ENCODE assay signal across 12 cellular contexts in genomic region chr13:94332360-94333040, GRCh38.
"Had no signal": no experiment of that assay in that cellular context is flagged by ENCODE, and none has a peak within 500 bp of the region (broad histone marks: within the 10 kb centered on the region; RNA-seq: fewer than 3 reads in every experiment).

No MANE protein-coding gene starts in this region.

- H3K36me3 ChIP-seq: ascending aorta, tibial artery, vagina had no signal

- H3K27me3 ChIP-seq: ascending aorta, tibial artery, vagina had no signal

- H3K27me3 Mint-ChIP-seq: memory B cell; stimulated activated memory B cell treated with anti-CD40 and anti-IgM and Interleukin-4, amounts not matched to agents 10 μg/mL and 1 μg/mL and 100 μg/mL, for 72 hours had no signal

- H3K4me3 Mint-ChIP-seq: activated naive CD8-positive, alpha-beta T cell treated with anti-CD3 and anti-CD28 coated beads, Interleukin-2, amount 10 ng/mL, durations not matched to agents 7 days and 5 days; memory B cell; stimulated activated memory B cell treated with anti-CD40 and anti-IgM and Interleukin-4, amounts not matched to agents 10 μg/mL and 1 μg/mL and 100 μg/mL, for 72 hours; T-helper 2 cell treated with Interferon-gamma antibody and Interleukin-4, amounts not matched to agents 5 μg/mL and 100 μg/mL, for 36 hours had no signal

- H3K36me3 Mint-ChIP-seq: memory B cell; stimulated activated memory B cell treated with anti-CD40 and anti-IgM and Interleukin-4, amounts not matched to agents 10 μg/mL and 1 μg/mL and 100 μg/mL, for 72 hours had no signal

- DNase-seq: activated CD4-positive, alpha-beta T cell treated with anti-CD3 and anti-CD28 coated beads, Interleukin-2, amount 50 U/mL, for 1 hour; activated CD8-positive, alpha-beta memory T cell treated with anti-CD3 and anti-CD28 coated beads for 24 hours; activated gamma-delta T cell treated with Interleukin-2 at 50 U/mL for 16 hours; activated naive CD8-positive, alpha-beta T cell treated with anti-CD3 and anti-CD28 coated beads, Interleukin-2, amount 10 ng/mL, durations not matched to agents 7 days and 5 days; hypothalamus; left ventricle myocardium superior; tibial artery had no signal

- H3K9me3 ChIP-seq: ascending aorta, tibial artery, vagina had no signal

- H3K9me3 Mint-ChIP-seq: activated naive CD8-positive, alpha-beta T cell treated with anti-CD3 and anti-CD28 coated beads, Interleukin-2, amount 10 ng/mL, durations not matched to agents 7 days and 5 days; memory B cell; stimulated activated memory B cell treated with anti-CD40 and anti-IgM and Interleukin-4, amounts not matched to agents 10 μg/mL and 1 μg/mL and 100 μg/mL, for 72 hours; T-helper 2 cell treated with Interferon-gamma antibody and Interleukin-4, amounts not matched to agents 5 μg/mL and 100 μg/mL, for 36 hours had no signal

- H3K27ac ChIP-seq: ascending aorta, vagina had no signal

- ATAC-seq: left ventricle myocardium superior; stimulated activated memory B cell treated with anti-CD40 and anti-IgM and Interleukin-4, amounts not matched to agents 10 μg/mL and 1 μg/mL and 100 μg/mL, for 72 hours had no signal

- H3K4me3 ChIP-seq: ascending aorta, tibial artery, vagina had no signal

- H3K27ac Mint-ChIP-seq: activated naive CD8-positive, alpha-beta T cell treated with anti-CD3 and anti-CD28 coated beads, Interleukin-2, amount 10 ng/mL, durations not matched to agents 7 days and 5 days; memory B cell; stimulated activated memory B cell treated with anti-CD40 and anti-IgM and Interleukin-4, amounts not matched to agents 10 μg/mL and 1 μg/mL and 100 μg/mL, for 72 hours; T-helper 2 cell treated with Interferon-gamma antibody and Interleukin-4, amounts not matched to agents 5 μg/mL and 100 μg/mL, for 36 hours had no signal
